Comparison of ENCODE assay signal across 27 cellular contexts in genomic region chr9:11874414-11874813, GRCh38.
"Had no signal": no experiment of that assay in that cellular context is flagged by ENCODE, and none has a peak within 500 bp of the region (broad histone marks: within the 10 kb centered on the region; RNA-seq: fewer than 3 reads in every experiment).

No MANE protein-coding gene starts in this region.

- H3K27me3 ChIP-seq: brain microvascular endothelial cell, cardiac muscle cell had no signal

- H3K27ac ChIP-seq: brain microvascular endothelial cell, cardiac muscle cell, SK-N-MC, VCaP had no signal

- H3K4me3 ChIP-seq: cardiac muscle cell, SK-N-MC had no signal

- H3K4me3 Mint-ChIP-seq: activated CD4-positive, alpha-beta memory T cell treated with anti-CD3 and anti-CD28 coated beads, Interleukin-2, amount 10 ng/mL, durations not matched to agents 7 days and 5 days; activated CD4-positive, alpha-beta T cell treated with anti-CD3 and anti-CD28 coated beads for 36 hours; activated naive CD4-positive, alpha-beta T cell treated with anti-CD3 and anti-CD28 coated beads, Interleukin-2, amount 10 ng/mL, durations not matched to agents 7 days and 5 days; activated naive CD8-positive, alpha-beta T cell treated with anti-CD3 and anti-CD28 coated beads for 36 hours; activated T-helper 17 cell treated with anti-CD3 and anti-CD28 coated beads, Interleukin-2, amount 50 U/mL, for 72 hours; T-cell had no signal

- H3K36me3 Mint-ChIP-seq: activated naive CD4-positive, alpha-beta T cell treated with anti-CD3 and anti-CD28 coated beads, Interleukin-2, amount 10 ng/mL, durations not matched to agents 7 days and 5 days; activated naive CD8-positive, alpha-beta T cell treated with anti-CD3 and anti-CD28 coated beads for 36 hours; T-cell had no signal

- ATAC-seq: activated CD4-positive, alpha-beta T cell treated with anti-CD3 and anti-CD28 coated beads for 36 hours; activated T-helper 17 cell treated with anti-CD3 and anti-CD28 coated beads, Interleukin-2, amount 50 U/mL, for 72 hours; Panc1; Right ventricle myocardium inferior; T-cell had no signal

- DNase-seq: activated CD4-positive, alpha-beta memory T cell treated with anti-CD3 and anti-CD28 coated beads, Interleukin-2, amount 10 ng/mL, durations not matched to agents 7 days and 5 days; activated CD4-positive, alpha-beta T cell treated with anti-CD3 and anti-CD28 coated beads for 36 hours; activated CD4-positive, alpha-beta T cell treated with anti-CD3 and anti-CD28 coated beads, Interleukin-2, amount 50 U/mL, for 1 hour; activated gamma-delta T cell treated with Interleukin-2 at 50 U/mL for 16 hours; activated naive CD4-positive, alpha-beta T cell treated with anti-CD3 and anti-CD28 coated beads, Interleukin-2, amount 10 ng/mL, durations not matched to agents 7 days and 5 days; activated naive CD8-positive, alpha-beta T cell treated with anti-CD3 and anti-CD28 coated beads for 36 hours; activated T-cell treated with anti-CD3 and anti-CD28 coated beads for 4 hours; activated T-cell treated with anti-CD3 and anti-CD28 coated beads, Interleukin-2, amount 50 U/mL, for 48 hours; brain microvascular endothelial cell; Kasumi-1; KBM-7; NCI-H1417; NCI-H1694 treated with DMSO at 0.1 percent for 48 hours; NCI-H2029 treated with DMSO at 0.1 percent for 48 hours; NCI-H2227 treated with DMSO at 0.1 percent for 48 hours; NCI-H446 treated with DMSO at 0.1 percent for 48 hours; NCI-H526 treated with DMSO at 0.1 percent for 48 hours; NK-92 treated with Interleukin-12 subunit alpha and Interleukin-12 subunit beta, amount 100 ng/mL, for 24 hours; OCI-M1; RPMI8226; T-cell had no signal

- H3K27ac Mint-ChIP-seq: activated CD4-positive, alpha-beta memory T cell treated with anti-CD3 and anti-CD28 coated beads, Interleukin-2, amount 10 ng/mL, durations not matched to agents 7 days and 5 days; activated CD4-positive, alpha-beta T cell treated with anti-CD3 and anti-CD28 coated beads for 36 hours; activated naive CD4-positive, alpha-beta T cell treated with anti-CD3 and anti-CD28 coated beads, Interleukin-2, amount 10 ng/mL, durations not matched to agents 7 days and 5 days; activated naive CD8-positive, alpha-beta T cell treated with anti-CD3 and anti-CD28 coated beads for 36 hours; activated T-helper 17 cell treated with anti-CD3 and anti-CD28 coated beads, Interleukin-2, amount 50 U/mL, for 72 hours; T-cell had no signal

- H3K4me1 Mint-ChIP-seq: activated CD4-positive, alpha-beta memory T cell treated with anti-CD3 and anti-CD28 coated beads, Interleukin-2, amount 10 ng/mL, durations not matched to agents 7 days and 5 days; activated CD4-positive, alpha-beta T cell treated with anti-CD3 and anti-CD28 coated beads for 36 hours; activated naive CD4-positive, alpha-beta T cell treated with anti-CD3 and anti-CD28 coated beads, Interleukin-2, amount 10 ng/mL, durations not matched to agents 7 days and 5 days; activated naive CD8-positive, alpha-beta T cell treated with anti-CD3 and anti-CD28 coated beads for 36 hours; activated T-helper 17 cell treated with anti-CD3 and anti-CD28 coated beads, Interleukin-2, amount 50 U/mL, for 72 hours; T-cell had no signal

- H3K27me3 Mint-ChIP-seq: activated CD4-positive, alpha-beta memory T cell treated with anti-CD3 and anti-CD28 coated beads, Interleukin-2, amount 10 ng/mL, durations not matched to agents 7 days and 5 days; activated CD4-positive, alpha-beta T cell treated with anti-CD3 and anti-CD28 coated beads for 36 hours; activated naive CD4-positive, alpha-beta T cell treated with anti-CD3 and anti-CD28 coated beads, Interleukin-2, amount 10 ng/mL, durations not matched to agents 7 days and 5 days; activated naive CD8-positive, alpha-beta T cell treated with anti-CD3 and anti-CD28 coated beads for 36 hours; activated T-helper 17 cell treated with anti-CD3 and anti-CD28 coated beads, Interleukin-2, amount 50 U/mL, for 72 hours; T-cell had no signal

- H3K36me3 ChIP-seq: brain microvascular endothelial cell, cardiac muscle cell had no signal
